ENCODE assay signal across 9 cellular contexts in the genomic region with DNA sequence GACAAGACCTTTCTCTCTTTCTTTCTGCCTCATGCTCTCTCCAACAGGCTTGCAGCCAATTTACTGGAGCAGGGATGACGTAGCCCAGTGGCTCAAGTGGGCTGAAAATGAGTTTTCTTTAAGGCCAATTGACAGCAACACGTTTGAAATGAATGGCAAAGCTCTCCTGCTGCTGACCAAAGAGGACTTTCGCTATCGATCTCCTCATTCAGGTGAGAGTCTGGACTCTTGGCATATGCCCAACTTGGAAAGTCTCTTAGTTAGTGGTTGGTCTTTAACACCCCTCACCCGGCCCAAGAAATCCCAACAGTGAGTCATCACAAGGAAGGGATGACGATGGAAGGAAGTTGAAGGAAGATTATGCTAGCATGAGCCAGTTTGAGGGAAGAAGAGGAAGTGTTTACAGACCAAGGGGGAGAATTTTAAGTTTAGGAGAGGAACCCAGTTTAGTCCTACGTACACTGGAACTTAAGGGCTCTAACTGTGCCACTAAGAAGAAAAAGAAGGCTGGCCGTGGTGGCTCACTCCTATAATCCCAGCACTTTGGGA.
A peak's percentile ranks its signal among the peaks of the same experiment; 100 is the strongest.
DNase-seq lines count a peak whose midpoint lies in the region; ATAC-seq, FAIRE-seq and TF ChIP-seq lines count a peak whose summit lies in the region.
"Had no signal": no experiment of that assay in that cellular context is flagged by ENCODE, and none has a peak within 500 bp of the region (broad histone marks: within the 10 kb centered on the region; RNA-seq: fewer than 3 reads in every experiment).

No MANE protein-coding gene starts in this region.

- H3K79me1 ChIP-seq in mesenchymal stem cell (replicated peaks; ENCODE audit: low read length, poor library complexity, severe bottlenecking) = peaks cover 49% of the 10 kb centered on the region

- H3K14ac ChIP-seq in mesenchymal stem cell (ENCODE audit: low read length in 2 of 2) = no peak overlapping the region

- H3K27me3 ChIP-seq in BLaER1 treated with 17β-estradiol and CSF1 and Interleukin-3, amounts not matched to agents 10 nM and 100 nM = no peaks in the 10 kb centered on the region
- H3K27me3 ChIP-seq in K562 (ENCODE audit: control insufficient read depth in 2 of 2, insufficient read depth in 2 of 2, low read length in 2 of 2) = no peaks in the 10 kb centered on the region
- H3K27me3 ChIP-seq in mesenchymal stem cell (ENCODE audit: control insufficient read depth in 1 of 2, insufficient read depth in 1 of 2, low read length in 2 of 2) = no peaks in the 10 kb centered on the region

- TF ChIP-seq POLR2A in K562 (conservative IDR thresholded peaks at IDR 0.05) = no peak

- TF ChIP-seq CTCF in K562 (IDR thresholded peaks at IDR 0.05 in 2 of 3, conservative IDR thresholded peaks at IDR 0.05 in 1 of 3; ENCODE audit: insufficient read depth in 2 of 3, low read depth in 1 of 3, low read length in 3 of 3) = no peak

- H4K8ac ChIP-seq in mesenchymal stem cell (ENCODE audit: low read length) = no peak overlapping the region

- ATAC-seq in K562 = no peak
- ATAC-seq in HG03095 (IDR thresholded peaks at IDR 0.05; ENCODE audit: unreplicated experiment) = no peak
- no peak for ATAC-seq in HG03432 (IDR thresholded peaks at IDR 0.05; ENCODE audit: unreplicated experiment)

- H3K27ac ChIP-seq in BLaER1 treated with 17β-estradiol and CSF1 and Interleukin-3, amounts not matched to agents 10 nM and 100 nM = peak overlapping the region; percentile 1 to 94 (median 81); a peak in 20 of 22 replicates
- H3K27ac ChIP-seq in K562 (ENCODE audit: extremely low read depth, low read depth, low read length) = peak overlapping the region; percentile 61; the same call in 2 of the 3 replicates
- H3K27ac ChIP-seq in mesenchymal stem cell (ENCODE audit: low read length, poor library complexity, severe bottlenecking) = no peak overlapping the region

- no peak overlapping the region for H2BK15ac ChIP-seq in mesenchymal stem cell (ENCODE audit: low read depth, poor library complexity, severe bottlenecking)

- H2BK120ac ChIP-seq in mesenchymal stem cell (ENCODE audit: low read depth, low read length) = no peak overlapping the region

- peak; percentile 69 for FAIRE-seq in K562 (lab: Jason Lieb, UNC)

- CTCF ChIA-PET in K562 (lab: Yijun Ruan, JAX; ENCODE audit: low intra/inter-chr PET ratio) = no interaction called here

- H2BK12ac ChIP-seq in mesenchymal stem cell (ENCODE audit: low read length in 2 of 2) = no peak overlapping the region

- peak overlapping the region; percentile 27 to 92 (median 71); a peak in 21 of 22 replicates for H3K4me2 ChIP-seq in BLaER1 treated with 17β-estradiol and CSF1 and Interleukin-3, amounts not matched to agents 10 nM and 100 nM
- H3K4me2 ChIP-seq in K562 (ENCODE audit: insufficient read depth, low read length) (no peak overlapping the region), mesenchymal stem cell (ENCODE audit: low read length, poor library complexity, severe bottlenecking) (no peak overlapping the region)

- H3K79me2 ChIP-seq in K562 (ENCODE audit: control insufficient read depth, insufficient read depth, low read length) = no peaks in the 10 kb centered on the region

- H4K20me1 ChIP-seq in BLaER1 treated with 17β-estradiol and CSF1 and Interleukin-3, amounts not matched to agents 10 nM and 100 nM = 0 out of 22 replicates have a peak, but pooled peaks cover 0 to 5% (median 0%) of the 10 kb centered on the region in 11 experiments
- no peaks in the 10 kb centered on the region for H4K20me1 ChIP-seq in K562 (replicated peaks; ENCODE audit: control insufficient read depth, insufficient read depth, low read length)

- peak; percentile 72 to 74 for DNase-seq in NCI-H187 (lab: John Stamatoyannopoulos, UW)
- DNase-seq in K562 (ENCODE audit: extremely low read depth in 1 of 4, low spot score in 3 of 4) = peak in 2 of 4 experiments; percentile 6 to 14
- peak; percentile 67 for DNase-seq in mesenchymal stem cell
- no peak for DNase-seq in D341Med (ENCODE audit: low spot score)
- no peak for DNase-seq in COLO668 (lab: John Stamatoyannopoulos, UW; ENCODE audit: unreplicated experiment)
- DNase-seq: NCI-H2171 had no signal

- no peak overlapping the region for H4K91ac ChIP-seq in mesenchymal stem cell (ENCODE audit: low read length)

- H3K9ac ChIP-seq in BLaER1 treated with 17β-estradiol and CSF1 and Interleukin-3, amounts not matched to agents 10 nM and 100 nM = peak overlapping the region in 8 of 11 experiments; percentile 2 to 83 (median 48); a peak in 12 of 22 replicates
- H3K9ac ChIP-seq in K562 (ENCODE audit: insufficient read depth in 1 of 2, low read depth in 2 of 2, low read length in 2 of 2) (no peak overlapping the region), mesenchymal stem cell (ENCODE audit: low read length) (peak overlapping the region; percentile 15)

- peak overlapping the region in 2 of 10 experiments; percentile 3 to 30; a peak in 2 of 20 replicates for H3K4me3 ChIP-seq in BLaER1 treated with 17β-estradiol and CSF1 and Interleukin-3, amounts not matched to agents 10 nM and 100 nM
- H3K4me3 ChIP-seq in K562 (no peak overlapping the region), mesenchymal stem cell (ENCODE audit: insufficient read depth in 1 of 2, low read depth in 1 of 2, low read length in 2 of 2) (peak overlapping the region in 1 of 2 experiments; percentile 35)

- H2AFZ ChIP-seq in K562 (ENCODE audit: low read depth, low read length) (no peak overlapping the region), mesenchymal stem cell (ENCODE audit: low read depth, low read length) (no peak overlapping the region)

- POLR2A ChIA-PET in K562 (lab: Yijun Ruan, JAX) = no interaction called here

- H2BK5ac ChIP-seq in mesenchymal stem cell (ENCODE audit: low read depth, low read length, poor library complexity, severe bottlenecking) = no peak overlapping the region

- no peaks in the 10 kb centered on the region for H3K9me1 ChIP-seq in K562 (ENCODE audit: control insufficient read depth, insufficient read depth, low read length)

- no peak for TF ChIP-seq EP300 in K562 (IDR thresholded peaks at IDR 0.05; ENCODE audit: low read length)

- intact Hi-C loops in K562 (cut with micrococcal nuclease) = no loop called here

- H3K23ac ChIP-seq in mesenchymal stem cell (ENCODE audit: low read length in 2 of 2) = no peak overlapping the region

- H3K4ac ChIP-seq in mesenchymal stem cell (ENCODE audit: low read depth in 1 of 2, low read length in 2 of 2) = no peak overlapping the region

- no peak for TF ChIP-seq RAD21 in K562 (CRISPR knock-in tag; conservative IDR thresholded peaks at IDR 0.05 in 1 of 2, IDR thresholded peaks at IDR 0.05 in 1 of 2)

- BruUV-seq in K562 (replicated peaks; lab: Mats Ljungman, UMichigan) = no TSS peak

- peaks cover 37 to 86% (median 60%) of the 10 kb centered on the region in 10 experiments for H3K4me1 ChIP-seq in BLaER1 treated with 17β-estradiol and CSF1 and Interleukin-3, amounts not matched to agents 10 nM and 100 nM
- H3K4me1 ChIP-seq in K562 (replicated peaks in 1 of 2; ENCODE audit: control insufficient read depth in 2 of 2, insufficient read depth in 2 of 2, low read length in 2 of 2) (peaks cover 3 to 33% of the 10 kb centered on the region in 2 experiments; a peak in 4 of 5 replicates), mesenchymal stem cell (ENCODE audit: control insufficient read depth, insufficient read depth, low read depth, low read length) (peaks cover 8% of the 10 kb centered on the region)

- H2AK5ac ChIP-seq in mesenchymal stem cell (ENCODE audit: low read length, severe bottlenecking) = no peak overlapping the region

- no peak overlapping the region for H3K18ac ChIP-seq in mesenchymal stem cell (ENCODE audit: low read depth in 1 of 2, low read length in 2 of 2)

- 24% methylated on average over 7 of the region's 8 CpGs for WGBS in K562 (ENCODE audit: insufficient coverage, low coverage, missing lambda C conversion rate)
- WGBS in mesenchymal stem cell = 56% methylated on average over 8 of the region's 8 CpGs

- in situ Hi-C loops in K562 (cut with MboI) = no loop called here

- peaks cover 0 to 11% (median 0%) of the 10 kb centered on the region in 11 experiments; a peak in 5 of 22 replicates for H3K9me3 ChIP-seq in BLaER1 treated with 17β-estradiol and CSF1 and Interleukin-3, amounts not matched to agents 10 nM and 100 nM (replicated peaks in 1 of 11)
- H3K9me3 ChIP-seq in K562 (replicated peaks; ENCODE audit: control insufficient read depth, insufficient read depth, low read depth, low read length) = no peaks in the 10 kb centered on the region
- H3K9me3 ChIP-seq in mesenchymal stem cell (ENCODE audit: control insufficient read depth, low read length) = no peaks in the 10 kb centered on the region

- peaks cover 39 to 74% (median 64%) of the 10 kb centered on the region in 11 experiments for H3K36me3 ChIP-seq in BLaER1 treated with 17β-estradiol and CSF1 and Interleukin-3, amounts not matched to agents 10 nM and 100 nM
- H3K36me3 ChIP-seq in K562 (ENCODE audit: control insufficient read depth, insufficient read depth, low read length) (no peaks in the 10 kb centered on the region), mesenchymal stem cell (ENCODE audit: control insufficient read depth in 1 of 2, insufficient read depth in 2 of 2, low read depth in 1 of 2, low read length in 2 of 2) (peaks cover 13 to 40% of the 10 kb centered on the region in 2 experiments)

TF ChIP-seq in K562, 482 proteins besides CTCF, POLR2A, EP300 and RAD21 (continues in another document):
- TF ChIP-seq, protein P1, sequence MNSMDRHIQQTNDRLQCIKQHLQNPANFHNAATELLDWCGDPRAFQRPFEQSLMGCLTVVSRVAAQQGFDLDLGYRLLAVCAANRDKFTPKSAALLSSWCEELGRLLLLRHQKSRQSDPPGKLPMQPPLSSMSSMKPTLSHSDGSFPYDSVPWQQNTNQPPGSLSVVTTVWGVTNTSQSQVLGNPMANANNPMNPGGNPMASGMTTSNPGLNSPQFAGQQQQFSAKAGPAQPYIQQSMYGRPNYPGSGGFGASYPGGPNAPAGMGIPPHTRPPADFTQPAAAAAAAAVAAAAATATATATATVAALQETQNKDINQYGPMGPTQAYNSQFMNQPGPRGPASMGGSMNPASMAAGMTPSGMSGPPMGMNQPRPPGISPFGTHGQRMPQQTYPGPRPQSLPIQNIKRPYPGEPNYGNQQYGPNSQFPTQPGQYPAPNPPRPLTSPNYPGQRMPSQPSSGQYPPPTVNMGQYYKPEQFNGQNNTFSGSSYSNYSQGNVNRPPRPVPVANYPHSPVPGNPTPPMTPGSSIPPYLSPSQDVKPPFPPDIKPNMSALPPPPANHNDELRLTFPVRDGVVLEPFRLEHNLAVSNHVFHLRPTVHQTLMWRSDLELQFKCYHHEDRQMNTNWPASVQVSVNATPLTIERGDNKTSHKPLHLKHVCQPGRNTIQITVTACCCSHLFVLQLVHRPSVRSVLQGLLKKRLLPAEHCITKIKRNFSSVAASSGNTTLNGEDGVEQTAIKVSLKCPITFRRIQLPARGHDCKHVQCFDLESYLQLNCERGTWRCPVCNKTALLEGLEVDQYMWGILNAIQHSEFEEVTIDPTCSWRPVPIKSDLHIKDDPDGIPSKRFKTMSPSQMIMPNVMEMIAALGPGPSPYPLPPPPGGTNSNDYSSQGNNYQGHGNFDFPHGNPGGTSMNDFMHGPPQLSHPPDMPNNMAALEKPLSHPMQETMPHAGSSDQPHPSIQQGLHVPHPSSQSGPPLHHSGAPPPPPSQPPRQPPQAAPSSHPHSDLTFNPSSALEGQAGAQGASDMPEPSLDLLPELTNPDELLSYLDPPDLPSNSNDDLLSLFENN (IDR thresholded peaks at IDR 0.05; ENCODE audit: low read depth in 2 of 2, low read length in 2 of 2) = no peak

Comparison
In these comparisons a context has a peak if more than half of its experiments do, and no peak if none do; other contexts are left out.
1. H3K4me2 ChIP-seq: peak in BLaER1 treated with 17β-estradiol and CSF1 and Interleukin-3, amounts not matched to agents 10 nM and 100 nM (11 of 11); none in K562 (single experiment) and mesenchymal stem cell (single experiment).
2. H3K9ac ChIP-seq: peak in BLaER1 treated with 17β-estradiol and CSF1 and Interleukin-3, amounts not matched to agents 10 nM and 100 nM (8 of 11) and mesenchymal stem cell (single experiment); none in K562 (0 of 2).
3. DNase-seq: peak in NCI-H187 (2 of 2) and mesenchymal stem cell (single experiment); none in D341Med (single experiment) and COLO668 (single experiment).